Comparison of ENCODE assay signal across 34 cellular contexts in genomic region chr10:50242777-50243176, GRCh38. TPM values are rescaled to one million over a fixed set of nuclear protein-coding genes. Genes with fewer than 3 reads are reported as not detected.
"Had no signal": no experiment of that assay in that cellular context is flagged by ENCODE, and none has a peak within 500 bp of the region (broad histone marks: within the 10 kb centered on the region; RNA-seq: fewer than 3 reads in every experiment).

No MANE protein-coding gene starts in this region.

- H3K36me3 ChIP-seq: breast epithelium, Peyer's patch, SJSA1, WERI-Rb-1 had no signal

- H3K27me3 ChIP-seq: body of pancreas, breast epithelium, Peyer's patch, SJSA1 had no signal

- H3K9ac ChIP-seq: KMS-11 had no signal

- H3K4me3 ChIP-seq: body of pancreas, breast epithelium, Peyer's patch, SJSA1 had no signal

- H3K4me2 ChIP-seq: KMS-11 had no signal

- ATAC-seq: activated CD8-positive, alpha-beta T cell treated with anti-CD3 and anti-CD28 coated beads for 36 hours; activated T-cell treated with anti-CD3 and anti-CD28 coated beads, Interleukin-2, amount 50 U/mL, for 72 hours; activated T-helper 17 cell treated with anti-CD3 and anti-CD28 coated beads, Interleukin-2, amount 50 U/mL, for 72 hours; body of pancreas had no signal

- DNase-seq: activated CD4-positive, alpha-beta T cell treated with anti-CD3 and anti-CD28 coated beads, Interleukin-2, amount 10 ng/mL, durations not matched to agents 24 days and 14 days; activated CD4-positive, alpha-beta T cell treated with anti-CD3 and anti-CD28 coated beads, Interleukin-2, amount 50 U/mL, for 4 hours; activated CD4-positive, CD25-positive, alpha-beta regulatory T cell; activated CD8-positive, alpha-beta T cell treated with anti-CD3 and anti-CD28 coated beads for 36 hours; activated effector memory CD4-positive, alpha-beta T cell treated with anti-CD3 and anti-CD28 coated beads, Interleukin-2, amount 50 U/mL, for 16 hours; activated naive CD4-positive, alpha-beta T cell; activated naive CD4-positive, alpha-beta T cell treated with anti-CD3 and anti-CD28 coated beads, Interleukin-2, amount 50 U/mL, for 16 hours; activated naive CD8-positive, alpha-beta T cell treated with anti-CD3 and anti-CD28 coated beads for 36 hours; activated T-cell treated with anti-CD3 and anti-CD28 coated beads, Interleukin-2, amount 50 U/mL, for 1 hour; activated T-cell treated with anti-CD3 and anti-CD28 coated beads, Interleukin-2, amount 50 U/mL, for 72 hours; body of pancreas; caudate nucleus; cerebellar nuclear complex; MM.1S; MV-4-11; NCI-H1092; NCI-H1436 treated with DMSO at 0.1 percent for 48 hours; NCI-H1694 treated with DMSO at 0.1 percent for 48 hours; NCI-H2029; NCI-H2171; NCI-H510A; NCI-H526; NCI-H748 treated with DMSO at 0.1 percent for 48 hours; NK-92 treated with Interleukin-12 subunit alpha and Interleukin-12 subunit beta, amount 100 ng/mL, for 24 hours; Peyer's patch; RPMI8226; SHP77 treated with DMSO at 0.1 percent for 48 hours; T1000; WERI-Rb-1 had no signal

- H3K4me1 ChIP-seq: breast epithelium, SJSA1 had no signal

- H3K27ac ChIP-seq: body of pancreas, breast epithelium, KMS-11, Peyer's patch, SJSA1, WERI-Rb-1 had no signal

- H3K9me3 ChIP-seq: body of pancreas, breast epithelium, Peyer's patch, SJSA1 had no signal

RNA-seq across cellular contexts. Expression of gene ASAH2, which starts 8.5 kb away (rescaled TPM):
- total RNA-seq: OCI-LY7 had no signal
